Comparison of ENCODE assay signal across 1 cellular context in the genomic region with DNA sequence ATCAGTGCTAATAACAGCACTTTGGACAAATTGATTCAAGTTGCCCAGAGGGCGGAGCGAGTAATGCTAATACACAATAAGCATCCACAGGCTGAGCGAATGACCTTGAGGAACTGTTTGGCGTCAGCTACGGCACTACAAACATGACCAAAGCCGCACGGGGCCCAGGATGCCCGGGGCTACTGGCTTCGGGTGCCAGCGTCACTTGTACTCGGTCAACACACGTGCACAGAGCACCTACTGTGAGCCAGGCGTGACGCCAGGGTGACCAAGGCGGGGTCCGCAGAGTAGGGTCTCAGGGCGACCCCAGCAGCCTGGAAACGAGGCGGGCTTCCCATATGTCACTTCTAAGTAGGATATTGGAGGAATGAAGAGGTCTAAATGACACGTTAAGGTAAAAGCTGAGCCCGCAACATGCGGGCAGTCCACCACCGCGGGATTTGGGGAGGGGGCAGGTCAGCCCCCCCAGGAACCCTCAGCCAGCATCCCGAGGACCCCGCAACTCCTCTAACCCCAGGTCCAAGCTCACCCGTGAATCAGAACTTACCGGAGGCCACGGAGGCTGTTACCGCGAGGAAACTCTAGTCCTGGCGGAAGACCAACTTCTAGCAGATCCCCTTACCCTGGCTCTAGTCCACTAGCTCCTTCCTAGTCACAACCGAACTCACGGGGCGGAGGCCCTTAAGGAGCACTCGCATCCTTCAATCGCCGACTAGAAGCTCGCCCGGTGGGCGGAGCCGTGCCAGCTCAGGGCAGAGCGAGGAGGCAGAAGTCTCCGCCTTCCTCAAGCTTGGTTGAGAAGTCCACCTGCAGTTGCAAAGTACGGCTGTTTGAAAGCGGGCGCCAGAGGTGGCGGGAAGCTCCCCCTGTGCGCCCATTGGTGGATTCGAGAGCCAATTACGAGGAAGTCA.
A peak's percentile ranks its signal among the peaks of the same experiment; 100 is the strongest.
TF ChIP-seq lines count a peak whose summit lies in the region.

A gene with protein sequence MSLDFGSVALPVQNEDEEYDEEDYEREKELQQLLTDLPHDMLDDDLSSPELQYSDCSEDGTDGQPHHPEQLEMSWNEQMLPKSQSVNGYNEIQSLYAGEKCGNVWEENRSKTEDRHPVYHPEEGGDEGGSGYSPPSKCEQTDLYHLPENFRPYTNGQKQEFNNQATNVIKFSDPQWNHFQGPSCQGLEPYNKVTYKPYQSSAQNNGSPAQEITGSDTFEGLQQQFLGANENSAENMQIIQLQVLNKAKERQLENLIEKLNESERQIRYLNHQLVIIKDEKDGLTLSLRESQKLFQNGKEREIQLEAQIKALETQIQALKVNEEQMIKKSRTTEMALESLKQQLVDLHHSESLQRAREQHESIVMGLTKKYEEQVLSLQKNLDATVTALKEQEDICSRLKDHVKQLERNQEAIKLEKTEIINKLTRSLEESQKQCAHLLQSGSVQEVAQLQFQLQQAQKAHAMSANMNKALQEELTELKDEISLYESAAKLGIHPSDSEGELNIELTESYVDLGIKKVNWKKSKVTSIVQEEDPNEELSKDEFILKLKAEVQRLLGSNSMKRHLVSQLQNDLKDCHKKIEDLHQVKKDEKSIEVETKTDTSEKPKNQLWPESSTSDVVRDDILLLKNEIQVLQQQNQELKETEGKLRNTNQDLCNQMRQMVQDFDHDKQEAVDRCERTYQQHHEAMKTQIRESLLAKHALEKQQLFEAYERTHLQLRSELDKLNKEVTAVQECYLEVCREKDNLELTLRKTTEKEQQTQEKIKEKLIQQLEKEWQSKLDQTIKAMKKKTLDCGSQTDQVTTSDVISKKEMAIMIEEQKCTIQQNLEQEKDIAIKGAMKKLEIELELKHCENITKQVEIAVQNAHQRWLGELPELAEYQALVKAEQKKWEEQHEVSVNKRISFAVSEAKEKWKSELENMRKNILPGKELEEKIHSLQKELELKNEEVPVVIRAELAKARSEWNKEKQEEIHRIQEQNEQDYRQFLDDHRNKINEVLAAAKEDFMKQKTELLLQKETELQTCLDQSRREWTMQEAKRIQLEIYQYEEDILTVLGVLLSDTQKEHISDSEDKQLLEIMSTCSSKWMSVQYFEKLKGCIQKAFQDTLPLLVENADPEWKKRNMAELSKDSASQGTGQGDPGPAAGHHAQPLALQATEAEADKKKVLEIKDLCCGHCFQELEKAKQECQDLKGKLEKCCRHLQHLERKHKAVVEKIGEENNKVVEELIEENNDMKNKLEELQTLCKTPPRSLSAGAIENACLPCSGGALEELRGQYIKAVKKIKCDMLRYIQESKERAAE (N-terminal part only) (minus strand): TSS at position 656 of the 911 bp plus-strand sequence. CDS start 5,420 bp downstream, outside the sequence.

TF ChIP-seq in HEK293, 187 proteins besides CTCF, POLR2A, EP300 and RAD21 (continued from another document and continues in another):
- TF ChIP-seq, protein P1, sequence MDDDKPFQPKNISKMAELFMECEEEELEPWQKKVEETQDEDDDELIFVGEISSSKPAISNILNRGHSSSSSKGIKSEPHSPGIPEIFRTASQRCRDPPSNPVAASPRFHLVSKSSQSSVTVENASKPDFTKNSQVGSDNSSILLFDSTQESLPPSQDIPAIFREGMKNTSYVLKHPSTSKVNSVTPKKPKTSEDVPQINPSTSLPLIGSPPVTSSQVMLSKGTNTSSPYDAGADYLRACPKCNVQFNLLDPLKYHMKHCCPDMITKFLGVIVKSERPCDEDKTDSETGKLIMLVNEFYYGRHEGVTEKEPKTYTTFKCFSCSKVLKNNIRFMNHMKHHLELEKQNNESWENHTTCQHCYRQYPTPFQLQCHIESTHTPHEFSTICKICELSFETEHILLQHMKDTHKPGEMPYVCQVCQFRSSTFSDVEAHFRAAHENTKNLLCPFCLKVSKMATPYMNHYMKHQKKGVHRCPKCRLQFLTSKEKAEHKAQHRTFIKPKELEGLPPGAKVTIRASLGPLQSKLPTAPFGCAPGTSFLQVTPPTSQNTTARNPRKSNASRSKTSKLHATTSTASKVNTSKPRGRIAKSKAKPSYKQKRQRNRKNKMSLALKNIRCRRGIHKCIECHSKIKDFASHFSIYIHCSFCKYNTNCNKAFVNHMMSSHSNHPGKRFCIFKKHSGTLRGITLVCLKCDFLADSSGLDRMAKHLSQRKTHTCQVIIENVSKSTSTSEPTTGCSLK (tag by site-specific recombination; IDR thresholded peaks at IDR 0.05) = no peak
- no peak for TF ChIP-seq ZNF391 (tag by site-specific recombination; IDR thresholded peaks at IDR 0.05; ENCODE audit: borderline replicate concordance, low read depth)
- TF ChIP-seq MYNN (tag by site-specific recombination; IDR thresholded peaks at IDR 0.05; ENCODE audit: borderline replicate concordance) = no peak
- TF ChIP-seq, protein P2, sequence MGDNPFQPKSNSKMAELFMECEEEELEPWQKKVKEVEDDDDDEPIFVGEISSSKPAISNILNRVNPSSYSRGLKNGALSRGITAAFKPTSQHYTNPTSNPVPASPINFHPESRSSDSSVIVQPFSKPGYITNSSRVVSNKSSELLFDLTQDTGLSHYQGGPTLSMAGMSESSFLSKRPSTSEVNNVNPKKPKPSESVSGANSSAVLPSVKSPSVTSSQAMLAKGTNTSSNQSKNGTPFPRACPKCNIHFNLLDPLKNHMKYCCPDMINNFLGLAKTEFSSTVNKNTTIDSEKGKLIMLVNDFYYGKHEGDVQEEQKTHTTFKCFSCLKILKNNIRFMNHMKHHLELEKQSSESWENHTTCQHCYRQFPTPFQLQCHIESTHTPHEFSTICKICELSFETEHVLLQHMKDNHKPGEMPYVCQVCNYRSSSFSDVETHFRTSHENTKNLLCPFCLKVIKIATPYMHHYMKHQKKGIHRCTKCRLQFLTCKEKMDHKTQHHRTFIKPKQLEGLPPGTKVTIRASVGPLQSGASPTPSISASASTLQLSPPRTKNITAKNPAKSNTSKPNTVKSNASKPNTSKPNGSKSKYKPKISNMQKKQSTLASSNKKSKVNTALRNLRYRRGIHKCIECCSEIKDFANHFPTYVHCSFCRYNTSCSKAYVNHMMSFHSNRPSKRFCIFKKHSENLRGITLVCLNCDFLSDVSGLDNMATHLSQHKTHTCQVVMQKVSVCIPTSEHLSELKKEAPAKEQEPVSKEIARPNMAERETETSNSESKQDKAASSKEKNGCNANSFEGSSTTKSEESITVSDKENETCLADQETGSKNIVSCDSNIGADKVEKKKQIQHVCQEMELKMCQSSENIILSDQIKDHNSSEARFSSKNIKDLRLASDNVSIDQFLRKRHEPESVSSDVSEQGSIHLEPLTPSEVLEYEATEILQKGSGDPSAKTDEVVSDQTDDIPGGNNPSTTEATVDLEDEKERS (tag by site-specific recombination; IDR thresholded peaks at IDR 0.05) = no peak
- peak; percentile 36; the same call in 1 of the 2 replicates for TF ChIP-seq ZXDB (tag by site-specific recombination; IDR thresholded peaks at IDR 0.05)
- TF ChIP-seq, protein P3, sequence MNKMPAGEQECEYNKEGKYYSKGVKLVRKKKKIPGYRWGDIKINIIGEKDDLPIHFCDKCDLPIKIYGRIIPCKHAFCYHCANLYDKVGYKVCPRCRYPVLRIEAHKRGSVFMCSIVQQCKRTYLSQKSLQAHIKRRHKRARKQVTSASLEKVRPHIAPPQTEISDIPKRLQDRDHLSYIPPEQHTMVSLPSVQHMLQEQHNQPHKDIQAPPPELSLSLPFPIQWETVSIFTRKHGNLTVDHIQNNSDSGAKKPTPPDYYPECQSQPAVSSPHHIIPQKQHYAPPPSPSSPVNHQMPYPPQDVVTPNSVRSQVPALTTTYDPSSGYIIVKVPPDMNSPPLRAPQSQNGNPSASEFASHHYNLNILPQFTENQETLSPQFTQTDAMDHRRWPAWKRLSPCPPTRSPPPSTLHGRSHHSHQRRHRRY (tag by site-specific recombination; IDR thresholded peaks at IDR 0.05) = no peak
- TF ChIP-seq SP2 (tag by site-specific recombination; IDR thresholded peaks at IDR 0.05) = peak; percentile 91
- no peak for TF ChIP-seq ZFP69B (tag by site-specific recombination; IDR thresholded peaks at IDR 0.05)
- TF ChIP-seq, protein P4, sequence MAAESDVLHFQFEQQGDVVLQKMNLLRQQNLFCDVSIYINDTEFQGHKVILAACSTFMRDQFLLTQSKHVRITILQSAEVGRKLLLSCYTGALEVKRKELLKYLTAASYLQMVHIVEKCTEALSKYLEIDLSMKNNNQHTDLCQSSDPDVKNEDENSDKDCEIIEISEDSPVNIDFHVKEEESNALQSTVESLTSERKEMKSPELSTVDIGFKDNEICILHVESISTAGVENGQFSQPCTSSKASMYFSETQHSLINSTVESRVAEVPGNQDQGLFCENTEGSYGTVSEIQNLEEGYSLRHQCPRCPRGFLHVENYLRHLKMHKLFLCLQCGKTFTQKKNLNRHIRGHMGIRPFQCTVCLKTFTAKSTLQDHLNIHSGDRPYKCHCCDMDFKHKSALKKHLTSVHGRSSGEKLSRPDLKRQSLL (tag by site-specific recombination; IDR thresholded peaks at IDR 0.05) = no peak
- no peak for TF ChIP-seq KLF8 (tag by site-specific recombination; IDR thresholded peaks at IDR 0.05)
- no peak for TF ChIP-seq ZNF837 (tag by site-specific recombination; IDR thresholded peaks at IDR 0.05)
- TF ChIP-seq ZNF621 (tag by site-specific recombination; IDR thresholded peaks at IDR 0.05) = no peak
- TF ChIP-seq BCL11B (tag by site-specific recombination; IDR thresholded peaks at IDR 0.05; ENCODE audit: low read depth) = 0 out of 2 replicates have a peak, but pooled peaks have one; percentile 20
- TF ChIP-seq SCRT2 (tag by site-specific recombination; IDR thresholded peaks at IDR 0.05) = no peak
- no peak for TF ChIP-seq ZNF354C (tag by site-specific recombination; IDR thresholded peaks at IDR 0.05; ENCODE audit: borderline replicate concordance, low read depth)
- no peak for TF ChIP-seq ZNF529 (tag by site-specific recombination; IDR thresholded peaks at IDR 0.05; ENCODE audit: insufficient replicate concordance)
- no peak for TF ChIP-seq ZNF514 (tag by site-specific recombination; IDR thresholded peaks at IDR 0.05)
- TF ChIP-seq KLF10 (tag by site-specific recombination; IDR thresholded peaks at IDR 0.05) = no peak
- no peak for TF ChIP-seq ZNF121 (tag by site-specific recombination; IDR thresholded peaks at IDR 0.05)
- no peak for TF ChIP-seq SP7 (tag by site-specific recombination; IDR thresholded peaks at IDR 0.05)
- TF ChIP-seq, protein P5, sequence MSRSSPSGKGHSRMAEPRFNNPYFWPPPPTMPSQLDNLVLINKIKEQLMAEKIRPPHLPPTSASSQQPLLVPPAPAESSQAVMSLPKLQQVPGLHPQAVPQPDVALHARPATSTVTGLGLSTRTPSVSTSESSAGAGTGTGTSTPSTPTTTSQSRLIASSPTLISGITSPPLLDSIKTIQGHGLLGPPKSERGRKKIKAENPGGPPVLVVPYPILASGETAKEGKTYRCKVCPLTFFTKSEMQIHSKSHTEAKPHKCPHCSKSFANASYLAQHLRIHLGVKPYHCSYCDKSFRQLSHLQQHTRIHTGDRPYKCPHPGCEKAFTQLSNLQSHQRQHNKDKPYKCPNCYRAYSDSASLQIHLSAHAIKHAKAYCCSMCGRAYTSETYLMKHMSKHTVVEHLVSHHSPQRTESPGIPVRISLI (tag by site-specific recombination; IDR thresholded peaks at IDR 0.05) = no peak
- TF ChIP-seq ZNF221 (tag by site-specific recombination; IDR thresholded peaks at IDR 0.05; ENCODE audit: borderline replicate concordance) = no peak
- TF ChIP-seq, protein P6, sequence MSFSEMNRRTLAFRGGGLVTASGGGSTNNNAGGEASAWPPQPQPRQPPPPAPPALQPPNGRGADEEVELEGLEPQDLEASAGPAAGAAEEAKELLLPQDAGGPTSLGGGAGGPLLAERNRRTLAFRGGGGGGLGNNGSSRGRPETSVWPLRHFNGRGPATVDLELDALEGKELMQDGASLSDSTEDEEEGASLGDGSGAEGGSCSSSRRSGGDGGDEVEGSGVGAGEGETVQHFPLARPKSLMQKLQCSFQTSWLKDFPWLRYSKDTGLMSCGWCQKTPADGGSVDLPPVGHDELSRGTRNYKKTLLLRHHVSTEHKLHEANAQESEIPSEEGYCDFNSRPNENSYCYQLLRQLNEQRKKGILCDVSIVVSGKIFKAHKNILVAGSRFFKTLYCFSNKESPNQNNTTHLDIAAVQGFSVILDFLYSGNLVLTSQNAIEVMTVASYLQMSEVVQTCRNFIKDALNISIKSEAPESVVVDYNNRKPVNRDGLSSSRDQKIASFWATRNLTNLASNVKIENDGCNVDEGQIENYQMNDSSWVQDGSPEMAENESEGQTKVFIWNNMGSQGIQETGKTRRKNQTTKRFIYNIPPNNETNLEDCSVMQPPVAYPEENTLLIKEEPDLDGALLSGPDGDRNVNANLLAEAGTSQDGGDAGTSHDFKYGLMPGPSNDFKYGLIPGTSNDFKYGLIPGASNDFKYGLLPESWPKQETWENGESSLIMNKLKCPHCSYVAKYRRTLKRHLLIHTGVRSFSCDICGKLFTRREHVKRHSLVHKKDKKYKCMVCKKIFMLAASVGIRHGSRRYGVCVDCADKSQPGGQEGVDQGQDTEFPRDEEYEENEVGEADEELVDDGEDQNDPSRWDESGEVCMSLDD (tag by site-specific recombination; IDR thresholded peaks at IDR 0.05) = peak; percentile 70
- no peak for TF ChIP-seq ZNF248 (tag by site-specific recombination; IDR thresholded peaks at IDR 0.05)
- TF ChIP-seq ZNF112 (tag by site-specific recombination; IDR thresholded peaks at IDR 0.05) = no peak
- TF ChIP-seq ZSCAN16 (tag by site-specific recombination; IDR thresholded peaks at IDR 0.05) = peak; percentile 72; the same call in 1 of the 2 replicates
- no peak for TF ChIP-seq ZNF610 (tag by site-specific recombination; IDR thresholded peaks at IDR 0.05; ENCODE audit: borderline replicate concordance)
- no peak for TF ChIP-seq ZNF169 (tag by site-specific recombination; IDR thresholded peaks at IDR 0.05)
- TF ChIP-seq GLIS1 (tag by site-specific recombination; IDR thresholded peaks at IDR 0.05) = peak; percentile 37; the same call in 1 of the 2 replicates
- no peak for TF ChIP-seq ZNF48 (tag by site-specific recombination; IDR thresholded peaks at IDR 0.05)
- no peak for TF ChIP-seq ZNF133 (tag by site-specific recombination; IDR thresholded peaks at IDR 0.05)
- TF ChIP-seq ZNF707 (tag by site-specific recombination; IDR thresholded peaks at IDR 0.05) = no peak
- peak; percentile 77 for TF ChIP-seq GLIS2 (tag by site-specific recombination; IDR thresholded peaks at IDR 0.05)
- TF ChIP-seq ZNF157 (tag by site-specific recombination; IDR thresholded peaks at IDR 0.05) = no peak
- TF ChIP-seq ZNF560 (tag by site-specific recombination; IDR thresholded peaks at IDR 0.05; ENCODE audit: borderline replicate concordance) = no peak
- TF ChIP-seq ZNF701 (tag by site-specific recombination; IDR thresholded peaks at IDR 0.05) = no peak
- TF ChIP-seq, protein P7, sequence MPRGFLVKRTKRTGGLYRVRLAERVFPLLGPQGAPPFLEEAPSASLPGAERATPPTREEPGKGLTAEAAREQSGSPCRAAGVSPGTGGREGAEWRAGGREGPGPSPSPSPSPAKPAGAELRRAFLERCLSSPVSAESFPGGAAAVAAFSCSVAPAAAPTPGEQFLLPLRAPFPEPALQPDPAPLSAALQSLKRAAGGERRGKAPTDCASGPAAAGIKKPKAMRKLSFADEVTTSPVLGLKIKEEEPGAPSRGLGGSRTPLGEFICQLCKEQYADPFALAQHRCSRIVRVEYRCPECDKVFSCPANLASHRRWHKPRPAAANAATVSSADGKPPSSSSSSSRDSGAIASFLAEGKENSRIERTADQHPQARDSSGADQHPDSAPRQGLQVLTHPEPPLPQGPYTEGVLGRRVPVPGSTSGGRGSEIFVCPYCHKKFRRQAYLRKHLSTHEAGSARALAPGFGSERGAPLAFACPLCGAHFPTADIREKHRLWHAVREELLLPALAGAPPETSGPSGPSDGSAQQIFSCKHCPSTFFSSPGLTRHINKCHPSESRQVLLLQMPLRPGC (tag by site-specific recombination; IDR thresholded peaks at IDR 0.05) = no peak
- 0 out of 2 replicates have a peak, but pooled peaks have one; percentile 17 for TF ChIP-seq KLF1 (tag by site-specific recombination; IDR thresholded peaks at IDR 0.05)
- no peak for TF ChIP-seq ZNF776 (tag by site-specific recombination; IDR thresholded peaks at IDR 0.05; ENCODE audit: borderline replicate concordance)
- TF ChIP-seq ZNF777 (tag by site-specific recombination; IDR thresholded peaks at IDR 0.05; ENCODE audit: borderline replicate concordance) = no peak
- TF ChIP-seq ZBTB8A (tag by site-specific recombination; IDR thresholded peaks at IDR 0.05) = peak; percentile 62
